Comparison of ENCODE assay signal across 9 cellular contexts in the genomic region with DNA sequence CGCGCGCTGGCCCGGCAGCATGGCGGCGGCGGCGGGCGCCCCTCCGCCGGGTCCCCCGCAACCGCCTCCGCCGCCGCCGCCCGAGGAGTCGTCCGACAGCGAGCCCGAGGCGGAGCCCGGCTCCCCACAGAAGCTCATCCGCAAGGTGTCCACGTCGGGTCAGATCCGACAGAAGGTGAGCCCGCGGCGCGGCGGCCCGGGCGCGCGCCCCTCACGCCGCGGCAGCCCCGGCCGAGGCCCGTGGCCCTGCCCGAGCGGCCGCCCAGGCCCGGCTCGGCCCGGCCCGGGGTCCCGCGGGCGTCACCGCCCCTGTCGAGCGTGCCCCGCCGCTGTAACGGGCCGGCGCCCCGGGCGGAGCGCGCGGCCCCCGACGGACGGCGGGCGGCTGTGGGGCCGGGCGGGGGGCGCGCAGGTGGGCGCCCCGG. TPM values are rescaled to one million over a fixed set of nuclear protein-coding genes. Genes with fewer than 3 reads are reported as not detected.
DNase-seq lines count a peak whose midpoint lies in the region; ATAC-seq, FAIRE-seq and TF ChIP-seq lines count a peak whose summit lies in the region.
"Had no signal": no experiment of that assay in that cellular context is flagged by ENCODE, and none has a peak within 500 bp of the region (broad histone marks: within the 10 kb centered on the region; RNA-seq: fewer than 3 reads in every experiment).

No MANE protein-coding gene starts in this region.

- TF ChIP-seq RAD21 in IMR-90 (IDR thresholded peaks at IDR 0.05; ENCODE audit: low read length): no peak

- no peak overlapping the region for H3K14ac ChIP-seq in IMR-90 (replicated peaks; ENCODE audit: low read depth, low read length)

- CTCF ChIA-PET in IMR-90 (lab: Yijun Ruan, JAX): no interaction called here
- CTCF ChIA-PET in activated CD4-positive, alpha-beta T cell treated with anti-CD3 and anti-CD28 coated beads, Interleukin-2, amount 10 ng/mL, durations not matched to agents 7 days and 5 days (lab: Charles Lee): interaction anchor here (1.0 to 2.0 kb wide), 9 partner anchors 9 to 88 kb away, joined by 3 to 12 read pairs (median 4); no protein-coding TSS in a partner anchor

- H3K27ac ChIP-seq in IMR-90 (ENCODE audit: insufficient read depth, low read length) (peak overlapping the region; percentile 86), esophagus (ENCODE audit: low read depth in 2 of 2, low read length in 1 of 2) (peak overlapping the region; percentile 38 to 47), small intestine (ENCODE audit: low read depth in 1 of 2, low read length in 1 of 2) (no peak overlapping the region)

- dilution Hi-C loops in IMR-90 (cut with HindIII; ENCODE audit: low sequenced_read_pairs, unreplicated experiment): no loop called here

- H2BK5ac ChIP-seq in IMR-90 (ENCODE audit: low read depth, low read length, poor library complexity, severe bottlenecking): peak overlapping the region; percentile 65

- H3K4ac ChIP-seq in IMR-90 (ENCODE audit: low read depth, low read length): 0 out of 2 replicates have a peak overlapping the region, but pooled peaks have one; percentile 35

- H3K27me3 Mint-ChIP-seq in activated CD4-positive, alpha-beta T cell treated with anti-CD3 and anti-CD28 coated beads, Interleukin-2, amount 10 ng/mL, durations not matched to agents 7 days and 5 days: no peaks in the 10 kb centered on the region
- no peaks in the 10 kb centered on the region for H3K27me3 Mint-ChIP-seq in T-helper 2 cell treated with Interferon-gamma antibody and Interleukin-4, amounts not matched to agents 5 μg/mL and 100 μg/mL, for 36 hours (ENCODE audit: low read depth)

- H3K18ac ChIP-seq in IMR-90 (ENCODE audit: low read depth, low read length): no peak overlapping the region

- no peak overlapping the region for H2BK20ac ChIP-seq in IMR-90 (ENCODE audit: low read depth, low read length)

- DNase-seq in AG10803 (ENCODE audit: low read depth) (no peak), IMR-90 (no peak), small intestine (no peak)
- DNase-seq in activated CD4-positive, alpha-beta T cell treated with anti-CD3 and anti-CD28 coated beads, Interleukin-2, amount 10 ng/mL, durations not matched to agents 7 days and 5 days: no peak
- no peak for DNase-seq in T-helper 2 cell treated with Interferon-gamma antibody and Interleukin-4, amounts not matched to agents 5 μg/mL and 100 μg/mL, for 36 hours (ENCODE audit: low spot score)
- DNase-seq in stimulated activated CD4-positive, alpha-beta T cell treated with anti-CD3 and anti-CD28 coated beads, Interleukin-2, amount 100 ng/mL, for 48 hours: no peak

- peak; percentile 31 for ATAC-seq in GM19467 (IDR thresholded peaks at IDR 0.05; ENCODE audit: unreplicated experiment)
- ATAC-seq in IMR-90 (ENCODE audit: low read depth): peak; percentile 51

- no TSS peak for BruUV-seq in IMR-90 (replicated peaks; lab: Mats Ljungman, UMichigan)

- TF ChIP-seq POLR2A in IMR-90 (IDR thresholded peaks at IDR 0.05; ENCODE audit: low read depth, low read length): peak; percentile 61; the same call in 1 of the 2 replicates

- intact Hi-C loops in IMR-90 (cut with micrococcal nuclease): loop anchor here (1.0 to 2.0 kb wide), 2 partner anchors 32 to 89 kb away; no protein-coding TSS in a partner anchor

- peak overlapping the region; percentile 74 for H4K91ac ChIP-seq in IMR-90 (ENCODE audit: insufficient read depth, low read depth, low read length)

- peaks cover 7% of the 10 kb centered on the region for H3K4me1 ChIP-seq in IMR-90 (ENCODE audit: control insufficient read depth, insufficient read depth, low read length)
- peaks cover 0 to 5% of the 10 kb centered on the region in 2 donors for H3K4me1 ChIP-seq in esophagus (ENCODE audit: control insufficient read depth in 2 of 2, insufficient read depth in 2 of 2, low read length in 1 of 2)
- peaks cover 11 to 15% of the 10 kb centered on the region in 2 donors for H3K4me1 ChIP-seq in small intestine (ENCODE audit: control insufficient read depth in 2 of 2, insufficient read depth in 1 of 2, low read depth in 1 of 2, low read length in 1 of 2)

- H3K4me3 ChIP-seq in AG10803 (ENCODE audit: low read length) (peak overlapping the region; percentile 73), IMR-90 (ENCODE audit: insufficient read depth, low read depth, low read length) (peak overlapping the region; percentile 100), esophagus (ENCODE audit: low read depth in 1 of 2, low read length in 2 of 2) (peak overlapping the region; percentile 63 to 98), small intestine (ENCODE audit: low read depth in 1 of 2, low read length in 2 of 2) (peak overlapping the region; percentile 86 to 98)

- in situ Hi-C loops in IMR-90 (cut with MboI; ENCODE audit: low sequenced_read_pairs): loop anchor here (5.0 kb wide), 1 partner anchor 93 kb away; no protein-coding TSS in a partner anchor

- no peak overlapping the region for H3K23ac ChIP-seq in IMR-90 (ENCODE audit: low read depth, low read length)

- H3K36me3 ChIP-seq in IMR-90 (ENCODE audit: control insufficient read depth, insufficient read depth, low read length) (no peaks in the 10 kb centered on the region), esophagus (ENCODE audit: control insufficient read depth in 2 of 2, insufficient read depth in 2 of 2, low read length in 1 of 2) (no peaks in the 10 kb centered on the region), small intestine (ENCODE audit: control insufficient read depth in 2 of 2, insufficient read depth in 2 of 2, low read length in 2 of 2) (no peaks in the 10 kb centered on the region)
- H3K36me3 ChIP-seq: left lung had no signal

- H3K9me3 ChIP-seq in IMR-90 (ENCODE audit: control insufficient read depth, insufficient read depth, low read length): no peaks in the 10 kb centered on the region
- H3K9me3 ChIP-seq in esophagus (ENCODE audit: control insufficient read depth in 2 of 2, insufficient read depth in 1 of 2, low read depth in 1 of 2, low read length in 1 of 2): peaks cover 0 to 2% of the 10 kb centered on the region in 2 donors
- no peaks in the 10 kb centered on the region for H3K9me3 ChIP-seq in small intestine (ENCODE audit: control insufficient read depth, low read depth)
- H3K9me3 ChIP-seq: left lung had no signal

- H3K56ac ChIP-seq in IMR-90 (ENCODE audit: extremely low read depth, insufficient read depth, low read length): no peak overlapping the region; the same call in 1 of the 2 replicates

- H2AK9ac ChIP-seq in IMR-90 (replicated peaks; ENCODE audit: low read depth, low read length, poor library complexity): no peak overlapping the region

- no peak overlapping the region for H2BK120ac ChIP-seq in IMR-90 (ENCODE audit: low read depth, low read length)

- no peak overlapping the region for H4K5ac ChIP-seq in IMR-90 (ENCODE audit: low read depth, low read length)

- H3K9me1 ChIP-seq in IMR-90 (ENCODE audit: insufficient read depth, low read length): peaks cover 10% of the 10 kb centered on the region

- peaks cover 31% of the 10 kb centered on the region for H3K36me3 Mint-ChIP-seq in activated CD4-positive, alpha-beta T cell treated with anti-CD3 and anti-CD28 coated beads, Interleukin-2, amount 10 ng/mL, durations not matched to agents 7 days and 5 days (ENCODE audit: low read depth)
- H3K36me3 Mint-ChIP-seq in T-helper 2 cell treated with Interferon-gamma antibody and Interleukin-4, amounts not matched to agents 5 μg/mL and 100 μg/mL, for 36 hours (ENCODE audit: low read depth): peaks cover 25% of the 10 kb centered on the region

- H3K9me3 Mint-ChIP-seq in activated CD4-positive, alpha-beta T cell treated with anti-CD3 and anti-CD28 coated beads, Interleukin-2, amount 10 ng/mL, durations not matched to agents 7 days and 5 days: no peaks in the 10 kb centered on the region
- no peaks in the 10 kb centered on the region for H3K9me3 Mint-ChIP-seq in T-helper 2 cell treated with Interferon-gamma antibody and Interleukin-4, amounts not matched to agents 5 μg/mL and 100 μg/mL, for 36 hours

- H3K27ac Mint-ChIP-seq in activated CD4-positive, alpha-beta T cell treated with anti-CD3 and anti-CD28 coated beads, Interleukin-2, amount 10 ng/mL, durations not matched to agents 7 days and 5 days: no peak overlapping the region
- H3K27ac Mint-ChIP-seq in T-helper 2 cell treated with Interferon-gamma antibody and Interleukin-4, amounts not matched to agents 5 μg/mL and 100 μg/mL, for 36 hours: no peak overlapping the region

- WGBS in IMR-90 (ENCODE audit: extremely low coverage in 2 of 2, insufficient read length in 1 of 2), 2 experiments: 1% methylated on average over 23 of the region's 77 CpGs; no CpG with 5 or more reads in 1 of the 2 experiments
- 0 to 1% methylated on average over 21 to 77 of the region's 77 CpGs for WGBS in esophagus, 2 donors
- WGBS in small intestine, 3 donors: 0 to 1% (median 1%) methylated on average over 33 to 77 of the region's 77 CpGs

- no peak overlapping the region for H2BK15ac ChIP-seq in IMR-90 (ENCODE audit: low read depth, low read length)

- H3K79me1 ChIP-seq in IMR-90 (ENCODE audit: low read depth in 1 of 2, low read length in 2 of 2): peaks cover 21 to 28% of the 10 kb centered on the region in 2 experiments

- H2AK5ac ChIP-seq in IMR-90 (ENCODE audit: low read depth, low read length): no peak overlapping the region

- no peak for TF ChIP-seq CTCF in AG10803 (conservative IDR thresholded peaks at IDR 0.05; ENCODE audit: low read length)
- TF ChIP-seq CTCF in IMR-90 (conservative IDR thresholded peaks at IDR 0.05; ENCODE audit: low read depth, low read length): no peak

- H3K4me1 Mint-ChIP-seq in activated CD4-positive, alpha-beta T cell treated with anti-CD3 and anti-CD28 coated beads, Interleukin-2, amount 10 ng/mL, durations not matched to agents 7 days and 5 days: peaks cover 72% of the 10 kb centered on the region
- peaks cover 56% of the 10 kb centered on the region for H3K4me1 Mint-ChIP-seq in T-helper 2 cell treated with Interferon-gamma antibody and Interleukin-4, amounts not matched to agents 5 μg/mL and 100 μg/mL, for 36 hours (ENCODE audit: low read depth)

- H3K4me3 Mint-ChIP-seq in activated CD4-positive, alpha-beta T cell treated with anti-CD3 and anti-CD28 coated beads, Interleukin-2, amount 10 ng/mL, durations not matched to agents 7 days and 5 days: no peak overlapping the region
- no peak overlapping the region for H3K4me3 Mint-ChIP-seq in T-helper 2 cell treated with Interferon-gamma antibody and Interleukin-4, amounts not matched to agents 5 μg/mL and 100 μg/mL, for 36 hours

- H3K4me2 ChIP-seq in IMR-90 (ENCODE audit: low read depth, low read length): no peak overlapping the region

- POLR2A ChIA-PET in IMR-90 (lab: Charles Lee; ENCODE audit: unreplicated experiment): no interaction called here
- POLR2A ChIA-PET in activated CD4-positive, alpha-beta T cell treated with anti-CD3 and anti-CD28 coated beads, Interleukin-2, amount 10 ng/mL, durations not matched to agents 7 days and 5 days (lab: Charles Lee): interaction anchor here (1.0 kb wide), 1 partner anchor 23 kb away, joined by 3 read pairs; no protein-coding TSS in a partner anchor

- H3K27me3 ChIP-seq in IMR-90 (ENCODE audit: control insufficient read depth, insufficient read depth, low read length) (no peaks in the 10 kb centered on the region), esophagus (ENCODE audit: control insufficient read depth in 1 of 2, insufficient read depth in 2 of 2, low read length in 2 of 2) (no peaks in the 10 kb centered on the region), small intestine (ENCODE audit: control insufficient read depth in 2 of 2, insufficient read depth in 2 of 2, low read length in 2 of 2) (no peaks in the 10 kb centered on the region)
- H3K27me3 ChIP-seq: left lung had no signal

- H3K9ac ChIP-seq in IMR-90 (ENCODE audit: low read depth, low read length): peak overlapping the region; percentile 93

- peak overlapping the region in 1 of 2 experiments; percentile 47; a peak in 1 of 4 replicates for H4K8ac ChIP-seq in IMR-90 (ENCODE audit: low read depth in 2 of 2, low read length in 2 of 2)

- peaks cover 14% of the 10 kb centered on the region; the same call in 1 of the 2 replicates for H4K20me1 ChIP-seq in IMR-90 (ENCODE audit: insufficient read depth, low read length)

- H2AFZ ChIP-seq in IMR-90 (replicated peaks; ENCODE audit: low read length, poor library complexity): peak overlapping the region; percentile 97

- FAIRE-seq in small intestine (lab: Jason Lieb, UNC): no peak

RNA-seq across cellular contexts. Expression of a gene that starts 0.2 kb away (rescaled TPM):
- 5.8 and 6.5 TPM in 2 replicates for total RNA-seq in IMR-90 (2012; rRNA removed)
- 8.5 and 10.1 TPM in 2 replicates for polyA plus RNA-seq in IMR-90 (2012; rRNA removed)
- 7.0 and 7.4 TPM in 2 replicates for polyA plus RNA-seq in IMR-90 (2012; cell fraction: cytosol; rRNA removed)
- polyA plus RNA-seq in IMR-90 (2012; cell fraction: nucleus; rRNA removed; ENCODE audit: low replicate concordance): 41.1 and 42.5 TPM in 2 replicates
- polyA plus RNA-seq in esophagus: 10 to 100 TPM in 1 of 2 donors, 1 to 10 TPM in 1; 3.3 to 15.4 TPM
- polyA plus RNA-seq in small intestine: 10 to 100 TPM; 32.4 to 54.3 (median 41.6) TPM
- 10 to 100 TPM; 84.1 to 97.5 TPM for total RNA-seq in activated CD4-positive, alpha-beta T cell treated with anti-CD3 and anti-CD28 coated beads, Interleukin-2, amount 10 ng/mL, durations not matched to agents 7 days and 5 days

RNA-seq across cellular contexts. Expression of a gene that starts 46.9 kb away (rescaled TPM):
- not detected in 2 replicates for total RNA-seq in IMR-90 (2012; rRNA removed)
- polyA plus RNA-seq in IMR-90 (2012; rRNA removed): not detected in 2 replicates
- polyA plus RNA-seq in IMR-90 (2012; cell fraction: cytosol; rRNA removed): not detected in 2 replicates
- polyA plus RNA-seq in IMR-90 (2012; cell fraction: nucleus; rRNA removed; ENCODE audit: low replicate concordance): not detected in 2 replicates
- polyA plus RNA-seq in esophagus: not detected
- polyA plus RNA-seq in small intestine: not detected
- total RNA-seq in activated CD4-positive, alpha-beta T cell treated with anti-CD3 and anti-CD28 coated beads, Interleukin-2, amount 10 ng/mL, durations not matched to agents 7 days and 5 days: not detected
- total RNA-seq: left lung had no signal

Comparison
In these comparisons a context has a peak if more than half of its experiments do, and no peak if none do; other contexts are left out.
1. H3K27ac ChIP-seq: peak in IMR-90 (single experiment) and esophagus (2 of 2); none in small intestine (0 of 2).
2. Peak in every context shown above with its lines, with median percentiles within 50 percentile points of each other: H3K4me3 ChIP-seq.